ENCODE assay signal across 13 cellular contexts in genomic region chr1:197783510-197783948, GRCh38. TPM values are rescaled to one million over a fixed set of nuclear protein-coding genes. Genes with fewer than 3 reads are reported as not detected.
A peak's percentile ranks its signal among the peaks of the same experiment; 100 is the strongest.
DNase-seq lines count a peak whose midpoint lies in the region; ATAC-seq, FAIRE-seq and TF ChIP-seq lines count a peak whose summit lies in the region.
"Had no signal": no experiment of that assay in that cellular context is flagged by ENCODE, and none has a peak within 500 bp of the region (broad histone marks: within the 10 kb centered on the region; RNA-seq: fewer than 3 reads in every experiment).

No MANE protein-coding gene starts in this region.

- H3K79me2 ChIP-seq in PC-9 (ENCODE audit: low read depth) = no peaks in the 10 kb centered on the region

- H3K27ac ChIP-seq in PC-9 (peak overlapping the region; percentile 92), esophagus squamous epithelium (peak overlapping the region; percentile 64 to 84 (median 74)), prostate gland (peak overlapping the region; percentile 49 to 57)

- intact Hi-C loops in PC-9 (cut with micrococcal nuclease; ENCODE audit: unreplicated experiment) (no loop called here), esophagus squamous epithelium (cut with DNase I) (no loop called here), prostate gland (cut with DNase I) (no loop called here)

- no peaks in the 10 kb centered on the region for H3K9me2 ChIP-seq in PC-9 (ENCODE audit: insufficient read depth)

- no peak overlapping the region for H3K27ac Mint-ChIP-seq in WTC11

- no peaks in the 10 kb centered on the region for H4K20me1 ChIP-seq in PC-9 (ENCODE audit: insufficient read depth)

- H3F3A ChIP-seq in PC-9 (ENCODE audit: insufficient read depth, low read depth) = peaks cover 28% of the 10 kb centered on the region

- H3K4me1 Mint-ChIP-seq in WTC11 = no peaks in the 10 kb centered on the region

- peak overlapping the region; percentile 56 for H3K4me2 ChIP-seq in PC-9

- TF ChIP-seq CTCF in PC-9 (conservative IDR thresholded peaks at IDR 0.05) (no peak), esophagus squamous epithelium (IDR thresholded peaks at IDR 0.05) (no peak), prostate gland (IDR thresholded peaks at IDR 0.05) (no peak), WTC11 (IDR thresholded peaks at IDR 0.05) (no peak)

- no peaks in the 10 kb centered on the region for H3K27me3 ChIP-seq in PC-9 (ENCODE audit: insufficient read depth, low read depth)
- no peaks in the 10 kb centered on the region for H3K27me3 ChIP-seq in esophagus squamous epithelium
- H3K27me3 ChIP-seq in prostate gland (replicated peaks; ENCODE audit: insufficient read depth) = no peaks in the 10 kb centered on the region
- H3K27me3 ChIP-seq: heart left ventricle had no signal

- no peak for ATAC-seq in GM18868 (IDR thresholded peaks at IDR 0.05; ENCODE audit: unreplicated experiment)
- no peak for ATAC-seq in HG02884 (IDR thresholded peaks at IDR 0.05; ENCODE audit: unreplicated experiment)
- ATAC-seq in WTC11 = no peak
- ATAC-seq: activated T-cell treated with anti-CD3 and anti-CD28 coated beads, Interleukin-2, amount 50 U/mL, for 72 hours had no signal

- DNase-seq in EH (ENCODE audit: low read depth) = peak; percentile 79
- peak; percentile 32 to 93 for DNase-seq in PC-9
- DNase-seq in esophagus squamous epithelium (lab: John Stamatoyannopoulos, UW) = no peak
- peak; percentile 63 for DNase-seq in prostate gland (ENCODE audit: low spot score)
- DNase-seq in HTR-8/SVneo (ENCODE audit: insufficient read length, low spot score) = no peak
- DNase-seq in WTC11 (ENCODE audit: low spot score) = no peak
- DNase-seq: activated T-cell treated with anti-CD3 and anti-CD28 coated beads, Interleukin-2, amount 50 U/mL, for 72 hours; heart left ventricle; NCI-H2029 treated with DMSO at 0.1 percent for 48 hours; stimulated activated CD4-positive, alpha-beta T cell treated with anti-CD3 and anti-CD28 coated beads, Interleukin-1b, Interleukin-23, amount 100 ng/mL, for 48 hours; SW 1271 had no signal

- BruUV-seq in PC-9 (replicated peaks; lab: Mats Ljungman, UMichigan) = no TSS peak

- CTCF ChIA-PET in PC-9 (lab: Charles Lee) (no interaction called here), WTC11 (lab: Charles Lee) (no interaction called here)

- TF ChIP-seq POLR2A in esophagus squamous epithelium (IDR thresholded peaks at IDR 0.05) = no peak
- no peak for TF ChIP-seq POLR2A in prostate gland (IDR thresholded peaks at IDR 0.05)

- H3K9me3 Mint-ChIP-seq in WTC11 = peaks cover 9% of the 10 kb centered on the region
- H3K9me3 Mint-ChIP-seq: activated T-cell treated with anti-CD3 and anti-CD28 coated beads, Interleukin-2, amount 50 U/mL, for 72 hours had no signal

- H3K36me3 ChIP-seq in PC-9 (ENCODE audit: low read depth) = no peaks in the 10 kb centered on the region
- H3K36me3 ChIP-seq in esophagus squamous epithelium = no peaks in the 10 kb centered on the region
- H3K36me3 ChIP-seq in prostate gland = no peaks in the 10 kb centered on the region
- H3K36me3 ChIP-seq: heart left ventricle had no signal

- no peaks in the 10 kb centered on the region for H3K27me3 Mint-ChIP-seq in WTC11 (ENCODE audit: low read depth)

- WGBS in esophagus squamous epithelium, 2 donors = 18 to 36% methylated on average over 1 of the region's 1 CpG
- WGBS in prostate gland = 27% methylated on average over 1 of the region's 1 CpG

- POLR2A ChIA-PET in PC-9 (lab: Charles Lee; ENCODE audit: unreplicated experiment) (interaction anchor here (0.5 to 0.6 kb wide), 2 partner anchors 40 to 566 kb away, joined by 3 read pairs; no protein-coding TSS in a partner anchor), WTC11 (lab: Charles Lee) (no interaction called here)

- H3K9me3 ChIP-seq in PC-9 (ENCODE audit: insufficient read depth, low read depth) (no peaks in the 10 kb centered on the region), esophagus squamous epithelium (no peaks in the 10 kb centered on the region), prostate gland (no peaks in the 10 kb centered on the region)

- H3K4me1 ChIP-seq in PC-9 (replicated peaks; ENCODE audit: insufficient read depth) (peaks cover 37% of the 10 kb centered on the region), esophagus squamous epithelium (peaks cover 0 to 58% (median 15%) of the 10 kb centered on the region in 3 donors), prostate gland (replicated peaks) (peaks cover 10% of the 10 kb centered on the region)

- H3K4me3 ChIP-seq in PC-9 (no peak overlapping the region), esophagus squamous epithelium (no peak overlapping the region), prostate gland (no peak overlapping the region)
- H3K4me3 ChIP-seq: heart left ventricle had no signal

- H3K36me3 Mint-ChIP-seq in WTC11 = no peaks in the 10 kb centered on the region

- no peak for FAIRE-seq in HTR-8/SVneo (lab: Jason Lieb, UNC)

- H2AFZ ChIP-seq in PC-9 = peak overlapping the region; percentile 4; the same call in 1 of the 2 replicates

- H3K4me3 Mint-ChIP-seq in WTC11 = no peak overlapping the region
- H3K4me3 Mint-ChIP-seq: activated T-cell treated with anti-CD3 and anti-CD28 coated beads, Interleukin-2, amount 50 U/mL, for 72 hours had no signal

TF ChIP-seq in WTC11, 78 proteins besides CTCF, POLR2A, EP300 and RAD21:
- TF ChIP-seq ETV6 (CRISPR knock-in tag; IDR thresholded peaks at IDR 0.05) = no peak
- TF ChIP-seq E2F1 (CRISPR knock-in tag; IDR thresholded peaks at IDR 0.05) = no peak
- no peak for TF ChIP-seq ZNF219 (CRISPR knock-in tag; IDR thresholded peaks at IDR 0.05; ENCODE audit: borderline replicate concordance)
- TF ChIP-seq ZNF423 (CRISPR knock-in tag; IDR thresholded peaks at IDR 0.05) = no peak
- no peak for TF ChIP-seq FOXJ3 (CRISPR knock-in tag; IDR thresholded peaks at IDR 0.05; ENCODE audit: borderline replicate concordance)
- no peak for TF ChIP-seq TP53 (CRISPR knock-in tag; IDR thresholded peaks at IDR 0.05)

RNA-seq across cellular contexts. Expression of gene DENND1B, which starts 8.2 kb away (rescaled TPM):
- total RNA-seq in PC-9 (2021) (12.7 and 14.1 TPM in 2 replicates), esophagus squamous epithelium (10 to 100 TPM; 13.6 to 25.5 (median 18.2) TPM), prostate gland (10 to 100 TPM; 13.5 to 14.1 TPM), WTC11 (2021) (2.8 to 4.3 TPM (median 3.3 TPM) in 3 replicates)

Comparison
In these comparisons a context has a peak if more than half of its experiments do, and no peak if none do; other contexts are left out.
1. DNase-seq: peak in EH (single experiment), PC-9 (2 of 2) and prostate gland (single experiment); none in esophagus squamous epithelium (single experiment), HTR-8/SVneo (single experiment) and WTC11 (single experiment).
2. Peak in every context shown above with its lines, with median percentiles within 50 percentile points of each other: H3K27ac ChIP-seq.